24 cellular contexts compared by ENCODE assay signal in the genomic region with DNA sequence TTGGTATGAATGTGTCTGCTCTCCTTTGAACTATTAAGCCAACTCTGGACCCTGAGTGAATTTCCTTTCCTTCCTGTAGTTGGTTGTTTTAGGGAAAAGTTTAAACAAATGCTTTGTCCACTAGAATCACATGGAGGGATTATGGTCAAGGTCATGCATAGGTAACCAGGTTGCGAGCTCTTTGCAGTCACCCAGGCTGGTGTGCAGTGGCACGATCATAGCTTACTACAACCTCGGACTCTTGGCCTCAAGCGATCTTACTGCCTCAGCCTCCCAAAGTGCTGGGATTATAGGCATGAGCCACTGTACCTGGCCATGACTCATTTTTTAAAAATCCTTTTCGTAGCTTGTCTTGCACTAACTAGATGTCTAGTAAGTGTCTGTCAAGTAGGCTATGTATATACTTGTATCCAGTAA.
DNase-seq lines count a peak whose midpoint lies in the region; ATAC-seq and TF ChIP-seq lines count a peak whose summit lies in the region.
"Had no signal": no experiment of that assay in that cellular context is flagged by ENCODE, and none has a peak within 500 bp of the region (broad histone marks: within the 10 kb centered on the region; RNA-seq: fewer than 3 reads in every experiment).

No MANE protein-coding gene starts in this region.

- no peaks in the 10 kb centered on the region for H3K36me3 Mint-ChIP-seq in CD14-positive monocyte
- H3K36me3 Mint-ChIP-seq in CD4-positive, alpha-beta memory T cell: no peaks in the 10 kb centered on the region

- TF ChIP-seq CTCF in right atrium auricular region (IDR thresholded peaks at IDR 0.05) (no peak), left ventricle myocardium inferior (IDR thresholded peaks at IDR 0.05; ENCODE audit: borderline replicate concordance) (no peak), epithelial cell of esophagus (IDR thresholded peaks at IDR 0.05; ENCODE audit: insufficient read depth, low read depth, low read length, missing control alignments) (no peak), CD14-positive monocyte (IDR thresholded peaks at IDR 0.05) (no peak)

- DNase-seq in right atrium auricular region (ENCODE audit: low spot score): peak; percentile 48
- DNase-seq in left ventricle myocardium inferior: no peak
- DNase-seq in epithelial cell of esophagus (ENCODE audit: low read depth): peak; percentile 87
- peak; percentile 6 for DNase-seq in kidney tubule cell (ENCODE audit: low spot score)
- no peak for DNase-seq in CD14-positive monocyte (ENCODE audit: low spot score)
- DNase-seq in CD4-positive, alpha-beta memory T cell: no peak
- DNase-seq: 8988T, ACHN, BE2C, DMS153, DND-41, GM23248, H7, IMR-90, NCI-H1048, NCI-H1694, NCI-H2081, NCI-H2227 treated with DMSO at 0.1 percent for 48 hours, NCI-H510A, NCI-H69, SK-N-SH had no signal

- H3K9me3 Mint-ChIP-seq in CD14-positive monocyte: peaks cover 0 to 8% (median 2%) of the 10 kb centered on the region in 7 donors
- H3K9me3 Mint-ChIP-seq in CD4-positive, alpha-beta memory T cell: peaks cover 0 to 5% (median 0%) of the 10 kb centered on the region in 8 donors

- H3K27ac Mint-ChIP-seq in CD14-positive monocyte: no peak overlapping the region
- no peak overlapping the region for H3K27ac Mint-ChIP-seq in CD4-positive, alpha-beta memory T cell

- no peaks in the 10 kb centered on the region for H3K4me1 Mint-ChIP-seq in CD14-positive monocyte
- H3K4me1 Mint-ChIP-seq in CD4-positive, alpha-beta memory T cell: no peaks in the 10 kb centered on the region

- POLR2A ChIA-PET in CD4-positive, alpha-beta memory T cell (lab: Charles Lee; ENCODE audit: partially characterized antibody): no interaction called here

- H3K27ac ChIP-seq in right atrium auricular region (no peak overlapping the region), left ventricle myocardium inferior (replicated peaks) (no peak overlapping the region)
- H3K27ac ChIP-seq in CD4-positive, alpha-beta memory T cell (ENCODE audit: low read depth, low read length): no peak overlapping the region
- H3K27ac ChIP-seq: GM23248, KMS-11 had no signal

- H3K27me3 Mint-ChIP-seq in CD14-positive monocyte (ENCODE audit: low read depth in 3 of 3): peaks cover 0 to 7% (median 3%) of the 10 kb centered on the region in 3 donors
- H3K27me3 Mint-ChIP-seq in CD4-positive, alpha-beta memory T cell: peaks cover 2% of the 10 kb centered on the region in 2 donors

- H3K4me3 Mint-ChIP-seq in CD14-positive monocyte: no peak overlapping the region
- H3K4me3 Mint-ChIP-seq in CD4-positive, alpha-beta memory T cell: no peak overlapping the region

- H3K4me3 ChIP-seq in right atrium auricular region: no peak overlapping the region
- no peak overlapping the region for H3K4me3 ChIP-seq in left ventricle myocardium inferior
- H3K4me3 ChIP-seq in epithelial cell of esophagus (ENCODE audit: low read length): no peak overlapping the region
- no peak overlapping the region for H3K4me3 ChIP-seq in CD4-positive, alpha-beta memory T cell (ENCODE audit: low read length in 2 of 2)
- H3K4me3 ChIP-seq: GM23248 had no signal

- CTCF ChIA-PET in CD4-positive, alpha-beta memory T cell (lab: Charles Lee; ENCODE audit: partially characterized antibody): no interaction called here

- H3K36me3 ChIP-seq in right atrium auricular region (no peaks in the 10 kb centered on the region), left ventricle myocardium inferior (no peaks in the 10 kb centered on the region)
- H3K36me3 ChIP-seq in CD4-positive, alpha-beta memory T cell (ENCODE audit: insufficient read depth, low read length): no peaks in the 10 kb centered on the region
- H3K36me3 ChIP-seq: BE2C had no signal

- H3K9me3 ChIP-seq in right atrium auricular region (no peaks in the 10 kb centered on the region), left ventricle myocardium inferior (replicated peaks) (peaks cover 8% of the 10 kb centered on the region)
- no peaks in the 10 kb centered on the region for H3K9me3 ChIP-seq in CD4-positive, alpha-beta memory T cell (ENCODE audit: control insufficient read depth in 1 of 2, low read length in 2 of 2)
- H3K9me3 ChIP-seq: BE2C, SK-N-SH had no signal

- no peak for ATAC-seq in GM18858 (IDR thresholded peaks at IDR 0.05; ENCODE audit: unreplicated experiment)
- ATAC-seq: Panc1 had no signal

- intact Hi-C loops in left ventricle myocardium inferior (cut with micrococcal nuclease) (no loop called here), CD14-positive monocyte (cut with micrococcal nuclease) (no loop called here)
- intact Hi-C loops in CD4-positive, alpha-beta memory T cell (cut with micrococcal nuclease): no loop called here

- H3K4me1 ChIP-seq in right atrium auricular region: no peaks in the 10 kb centered on the region
- H3K4me1 ChIP-seq in left ventricle myocardium inferior: no peaks in the 10 kb centered on the region
- H3K4me1 ChIP-seq in CD4-positive, alpha-beta memory T cell (ENCODE audit: insufficient read depth, low read length): no peaks in the 10 kb centered on the region
- H3K4me1 ChIP-seq: BE2C had no signal

- H3K27me3 ChIP-seq in right atrium auricular region (no peaks in the 10 kb centered on the region), left ventricle myocardium inferior (ENCODE audit: low read depth) (no peaks in the 10 kb centered on the region)
- no peaks in the 10 kb centered on the region for H3K27me3 ChIP-seq in CD4-positive, alpha-beta memory T cell (ENCODE audit: insufficient read depth, low read length)
- H3K27me3 ChIP-seq: BE2C had no signal

Comparison
In these comparisons a context has a peak if more than half of its experiments do, and no peak if none do; other contexts are left out.
1. DNase-seq: peak in right atrium auricular region (single experiment), epithelial cell of esophagus (single experiment) and kidney tubule cell (single experiment); none in left ventricle myocardium inferior (single experiment), CD14-positive monocyte (single experiment) and CD4-positive, alpha-beta memory T cell (0 of 5).